9 cellular contexts compared by ENCODE assay signal in genomic region chr17:2138318-2138717, GRCh38.
DNase-seq lines count a peak whose midpoint lies in the region; ATAC-seq and TF ChIP-seq lines count a peak whose summit lies in the region.
"Had no signal": no experiment of that assay in that cellular context is flagged by ENCODE, and none has a peak within 500 bp of the region (broad histone marks: within the 10 kb centered on the region; RNA-seq: fewer than 3 reads in every experiment).

No MANE protein-coding gene starts in this region.

- peak; percentile 83 for ATAC-seq in GM18511 (IDR thresholded peaks at IDR 0.05; ENCODE audit: unreplicated experiment)
- ATAC-seq: HCT116 had no signal

- H3K36me3 ChIP-seq in adipocyte (ENCODE audit: control insufficient read depth, insufficient read depth, low read length, severe bottlenecking) (peaks cover 4% of the 10 kb centered on the region), osteoblast (ENCODE audit: insufficient read depth, low read length) (no peaks in the 10 kb centered on the region)

- no peak overlapping the region for H3K9ac ChIP-seq in adipocyte (ENCODE audit: low read length)

- H3K27ac ChIP-seq in HL-60 (replicated peaks) (peak overlapping the region; percentile 33; the same call in 1 of the 2 replicates), osteoblast (ENCODE audit: low read depth, low read length) (peak overlapping the region; percentile 89)

- H3K4me1 ChIP-seq in adipocyte (ENCODE audit: control insufficient read depth, insufficient read depth, low read length): peaks cover 13% of the 10 kb centered on the region
- H3K4me1 ChIP-seq in osteoblast (ENCODE audit: insufficient read depth, low read length): peaks cover 35% of the 10 kb centered on the region

- H2AFZ ChIP-seq in osteoblast (ENCODE audit: low read length): no peak overlapping the region

- TF ChIP-seq CTCF in HL-60 (IDR thresholded peaks at IDR 0.05; ENCODE audit: insufficient read depth, low read length) (no peak), osteoblast (IDR thresholded peaks at IDR 0.05; ENCODE audit: extremely low read depth, low read depth, low read length) (no peak)

- H3K4me3 ChIP-seq in HL-60 (replicated peaks; ENCODE audit: insufficient read depth, low read length) (no peak overlapping the region), adipocyte (ENCODE audit: low read length) (no peak overlapping the region), osteoblast (ENCODE audit: insufficient read depth, low read length) (no peak overlapping the region)

- no peaks in the 10 kb centered on the region for H4K20me1 ChIP-seq in osteoblast (ENCODE audit: insufficient read depth, low read length)

- H3K9me3 ChIP-seq in adipocyte (ENCODE audit: control insufficient read depth, low read length) (no peaks in the 10 kb centered on the region), osteoblast (ENCODE audit: low read depth, low read length) (no peaks in the 10 kb centered on the region)

- peak; percentile 15 for DNase-seq in AG08395 (ENCODE audit: low spot score)
- DNase-seq in HL-60 (ENCODE audit: low read depth in 1 of 2, low spot score in 1 of 2): peak in 1 of 2 experiments; percentile 42
- peak; percentile 31 for DNase-seq in adipocyte (ENCODE audit: low read depth)
- DNase-seq in osteoblast (ENCODE audit: insufficient read length, low spot score, missing footprints): no peak
- DNase-seq in cerebellar nuclear complex (lab: John Stamatoyannopoulos, UW): no peak
- DNase-seq in effector CD4-positive, alpha-beta T cell: no peak
- DNase-seq in kidney glomerular epithelial cell (lab: John Stamatoyannopoulos, UW): no peak

- H3K4me2 ChIP-seq in osteoblast (ENCODE audit: insufficient read depth, low read length): no peak overlapping the region

- H3K27me3 ChIP-seq in HL-60 (ENCODE audit: insufficient read depth, poor library complexity, severe bottlenecking): no peaks in the 10 kb centered on the region
- no peaks in the 10 kb centered on the region for H3K27me3 ChIP-seq in adipocyte (replicated peaks; ENCODE audit: control insufficient read depth, insufficient read depth, low read length)
- H3K27me3 ChIP-seq in osteoblast (ENCODE audit: insufficient read depth, low read length): no peaks in the 10 kb centered on the region

- H3K79me2 ChIP-seq in osteoblast (ENCODE audit: insufficient read depth, low read length): peaks cover 2% of the 10 kb centered on the region

Comparison
In these comparisons a context has a peak if more than half of its experiments do, and no peak if none do; other contexts are left out.
1. DNase-seq: peak in AG08395 (single experiment) and adipocyte (single experiment); none in osteoblast (single experiment), cerebellar nuclear complex (0 of 2), effector CD4-positive, alpha-beta T cell (single experiment) and kidney glomerular epithelial cell (single experiment).